1 cellular context compared by ENCODE assay signal in genomic region chr15:48178612-48178931, GRCh38.
TF ChIP-seq lines count a peak whose summit lies in the region.

No MANE protein-coding gene starts in this region.

TF ChIP-seq in H1, 55 proteins besides CTCF, POLR2A, EP300 and RAD21 (continued from another document):
- TF ChIP-seq CBX8 (IDR thresholded peaks at IDR 0.05; ENCODE audit: borderline replicate concordance, low read depth, low read length): no peak
- TF ChIP-seq NRF1 (IDR thresholded peaks at IDR 0.05; ENCODE audit: low read depth, low read length): no peak
- no peak for TF ChIP-seq KDM4A (IDR thresholded peaks at IDR 0.05; ENCODE audit: low read depth, low read length, severe bottlenecking)
- TF ChIP-seq EGR1 (IDR thresholded peaks at IDR 0.05; ENCODE audit: borderline replicate concordance, low read depth, low read length): no peak
- TF ChIP-seq SIRT6 (IDR thresholded peaks at IDR 0.05; ENCODE audit: low read length): no peak
- TF ChIP-seq SP2 (IDR thresholded peaks at IDR 0.05; ENCODE audit: low read length): no peak
- no peak for TF ChIP-seq RXRA (IDR thresholded peaks at IDR 0.05; ENCODE audit: insufficient read depth, low read depth, low read length)
- TF ChIP-seq CTBP2 (IDR thresholded peaks at IDR 0.05; ENCODE audit: borderline replicate concordance, insufficient read depth, insufficient read length, low read length): no peak
- no peak for TF ChIP-seq GTF2F1 (IDR thresholded peaks at IDR 0.05; ENCODE audit: borderline replicate concordance, low read depth, low read length)
- no peak for TF ChIP-seq USF2 (IDR thresholded peaks at IDR 0.05; ENCODE audit: low read length)
- TF ChIP-seq KDM5A (IDR thresholded peaks at IDR 0.05; ENCODE audit: low read length): no peak
- no peak for TF ChIP-seq GABPA (IDR thresholded peaks at IDR 0.05; ENCODE audit: borderline replicate concordance, insufficient read depth, low read length)
- no peak for TF ChIP-seq ATF3 (IDR thresholded peaks at IDR 0.05; ENCODE audit: insufficient read depth, low read depth, low read length)
- no peak for TF ChIP-seq ASH2L (IDR thresholded peaks at IDR 0.05; ENCODE audit: low read length)
- TF ChIP-seq JUN (IDR thresholded peaks at IDR 0.05; ENCODE audit: low read depth, low read length): no peak
- no peak for TF ChIP-seq NANOG (IDR thresholded peaks at IDR 0.05; ENCODE audit: insufficient read depth, low read depth, low read length, poor library complexity, severe bottlenecking)
- no peak for TF ChIP-seq SP1 (IDR thresholded peaks at IDR 0.05; ENCODE audit: low read depth, low read length)
- no peak for TF ChIP-seq YY1 (IDR thresholded peaks at IDR 0.05; ENCODE audit: low read depth, low read length)
- TF ChIP-seq ATF2 (IDR thresholded peaks at IDR 0.05; ENCODE audit: low read length): no peak
